11 cellular contexts compared by ENCODE assay signal in genomic region chr7:98771519-98772241, GRCh38.
DNase-seq lines count a peak whose midpoint lies in the region; ATAC-seq and TF ChIP-seq lines count a peak whose summit lies in the region.
"Had no signal": no experiment of that assay in that cellular context is flagged by ENCODE, and none has a peak within 500 bp of the region (broad histone marks: within the 10 kb centered on the region; RNA-seq: fewer than 3 reads in every experiment).

No MANE protein-coding gene starts in this region.

- H3K36me3 Mint-ChIP-seq in neural progenitor cell = no peaks in the 10 kb centered on the region
- H3K36me3 Mint-ChIP-seq: IgD-negative memory B cell had no signal

- H3K9me2 ChIP-seq in PC-9 (ENCODE audit: insufficient read depth) = no peaks in the 10 kb centered on the region

- peaks cover 33% of the 10 kb centered on the region for H3K4me1 Mint-ChIP-seq in neural progenitor cell

- H3K27me3 Mint-ChIP-seq in neural progenitor cell (ENCODE audit: insufficient read depth, low read depth) = peaks cover 7% of the 10 kb centered on the region

- ATAC-seq in upper lobe of right lung = no peak

- peak overlapping the region; percentile 71 for H3K4me3 Mint-ChIP-seq in neural progenitor cell

- peaks cover 3% of the 10 kb centered on the region for H3K9me3 Mint-ChIP-seq in neural progenitor cell
- H3K9me3 Mint-ChIP-seq: IgD-negative memory B cell had no signal

- TF ChIP-seq CTCF in colonic mucosa (IDR thresholded peaks at IDR 0.05) (no peak), neural progenitor cell (IDR thresholded peaks at IDR 0.05) (no peak), prostate gland (IDR thresholded peaks at IDR 0.05) (no peak), PC-9 (conservative IDR thresholded peaks at IDR 0.05) (no peak), upper lobe of right lung (IDR thresholded peaks at IDR 0.05) (no peak)

- H3K36me3 ChIP-seq in colonic mucosa (no peaks in the 10 kb centered on the region), neural progenitor cell (no peaks in the 10 kb centered on the region), prostate gland (no peaks in the 10 kb centered on the region), PC-9 (ENCODE audit: low read depth) (no peaks in the 10 kb centered on the region), upper lobe of right lung (no peaks in the 10 kb centered on the region)

- H3K9ac ChIP-seq in colonic mucosa (ENCODE audit: low read depth in 2 of 2, low read length in 2 of 2) (no peak overlapping the region), neural progenitor cell (no peak overlapping the region)

- H3K27me3 ChIP-seq in colonic mucosa (no peaks in the 10 kb centered on the region), neural progenitor cell (peaks cover 6% of the 10 kb centered on the region), prostate gland (replicated peaks; ENCODE audit: insufficient read depth) (no peaks in the 10 kb centered on the region), PC-9 (ENCODE audit: insufficient read depth, low read depth) (peaks cover 9% of the 10 kb centered on the region; the same call in 1 of the 2 replicates), upper lobe of right lung (no peaks in the 10 kb centered on the region)

- peak overlapping the region; percentile 63 for H3K27ac Mint-ChIP-seq in neural progenitor cell
- H3K27ac Mint-ChIP-seq: IgD-negative memory B cell had no signal

- peak; percentile 82 for DNase-seq in Daoy (ENCODE audit: low read depth)
- peak; percentile 32 for DNase-seq in HT1080 (ENCODE audit: low read depth)
- peak; percentile 30 for DNase-seq in colonic mucosa
- peak; percentile 57 for DNase-seq in neural progenitor cell (ENCODE audit: low spot score)
- DNase-seq in prostate gland (ENCODE audit: low spot score) = no peak
- no peak for DNase-seq in SKM-1 treated with dmso at 0.1 percent for 144 hours (lab: John Stamatoyannopoulos, UW; ENCODE audit: unreplicated experiment)
- DNase-seq in PC-9 = no peak
- DNase-seq in upper lobe of right lung = no peak
- DNase-seq: activated CD4-positive, alpha-beta T cell treated with anti-CD3 and anti-CD28 coated beads for 4 hours had no signal

- intact Hi-C loops in colonic mucosa (cut with DNase I) (no loop called here), prostate gland (cut with DNase I) (no loop called here), PC-9 (cut with micrococcal nuclease; ENCODE audit: unreplicated experiment) (no loop called here), upper lobe of right lung (cut with DNase I) (no loop called here)

- H3K4me3 ChIP-seq in colonic mucosa (no peak overlapping the region), neural progenitor cell (peak overlapping the region; percentile 8), prostate gland (no peak overlapping the region), PC-9 (no peak overlapping the region), upper lobe of right lung (no peak overlapping the region)
- H3K4me3 ChIP-seq: skin epidermis had no signal

- POLR2A ChIA-PET in PC-9 (lab: Charles Lee; ENCODE audit: unreplicated experiment) = no interaction called here

- no peak overlapping the region for H3K27ac ChIP-seq in colonic mucosa
- H3K27ac ChIP-seq in neural progenitor cell = no peak overlapping the region
- no peak overlapping the region for H3K27ac ChIP-seq in prostate gland
- no peak overlapping the region for H3K27ac ChIP-seq in PC-9
- no peak overlapping the region for H3K27ac ChIP-seq in upper lobe of right lung

- BruUV-seq in PC-9 (replicated peaks; lab: Mats Ljungman, UMichigan) = no TSS peak

- H3K4me1 ChIP-seq in colonic mucosa (no peaks in the 10 kb centered on the region), neural progenitor cell (peaks cover 10% of the 10 kb centered on the region), prostate gland (replicated peaks) (no peaks in the 10 kb centered on the region), PC-9 (replicated peaks; ENCODE audit: insufficient read depth) (no peaks in the 10 kb centered on the region), upper lobe of right lung (no peaks in the 10 kb centered on the region)

- H2AFZ ChIP-seq in neural progenitor cell (replicated peaks) = peak overlapping the region; percentile 55
- no peak overlapping the region for H2AFZ ChIP-seq in PC-9

- TF ChIP-seq POLR2A in prostate gland (IDR thresholded peaks at IDR 0.05) = no peak

- H3F3A ChIP-seq in neural progenitor cell (ENCODE audit: low read depth) (peaks cover 6% of the 10 kb centered on the region), PC-9 (ENCODE audit: insufficient read depth, low read depth) (no peaks in the 10 kb centered on the region)

- no peaks in the 10 kb centered on the region for H3K79me2 ChIP-seq in neural progenitor cell (ENCODE audit: low read depth)
- no peaks in the 10 kb centered on the region for H3K79me2 ChIP-seq in PC-9 (ENCODE audit: low read depth)

- peak overlapping the region; percentile 60 for H3K4me2 ChIP-seq in neural progenitor cell
- no peak overlapping the region for H3K4me2 ChIP-seq in PC-9

- H3K9me3 ChIP-seq in colonic mucosa (no peaks in the 10 kb centered on the region), neural progenitor cell (ENCODE audit: low read depth) (no peaks in the 10 kb centered on the region), prostate gland (no peaks in the 10 kb centered on the region), PC-9 (ENCODE audit: insufficient read depth, low read depth) (no peaks in the 10 kb centered on the region), upper lobe of right lung (no peaks in the 10 kb centered on the region)

- CTCF ChIA-PET in PC-9 (lab: Charles Lee) = no interaction called here

- H4K20me1 ChIP-seq in neural progenitor cell (ENCODE audit: low read depth) = no peaks in the 10 kb centered on the region
- no peaks in the 10 kb centered on the region for H4K20me1 ChIP-seq in PC-9 (ENCODE audit: insufficient read depth)

- 27% methylated on average over 17 of the region's 17 CpGs for WGBS in prostate gland

Comparison
In these comparisons a context has a peak if more than half of its experiments do, and no peak if none do; other contexts are left out.
1. DNase-seq: peak in Daoy (single experiment), HT1080 (single experiment), colonic mucosa (single experiment) and neural progenitor cell (single experiment); none in prostate gland (single experiment), SKM-1 treated with dmso at 0.1 percent for 144 hours (single experiment), PC-9 (0 of 2) and upper lobe of right lung (single experiment).